ENCODE assay signal across 10 cellular contexts in genomic region chr14:81474156-81474492, GRCh38. TPM values are rescaled to one million over a fixed set of nuclear protein-coding genes. Genes with fewer than 3 reads are reported as not detected.
DNase-seq lines count a peak whose midpoint lies in the region; ATAC-seq and TF ChIP-seq lines count a peak whose summit lies in the region.
"Had no signal": no experiment of that assay in that cellular context is flagged by ENCODE, and none has a peak within 500 bp of the region (broad histone marks: within the 10 kb centered on the region; RNA-seq: fewer than 3 reads in every experiment).

No MANE protein-coding gene starts in this region.

- peaks cover 25 to 37% (median 37%) of the 10 kb centered on the region in 3 donors for H3K4me1 Mint-ChIP-seq in IgD-negative memory B cell
- H3K4me1 Mint-ChIP-seq in natural killer cell, result peaks cover 20 to 25% of the 10 kb centered on the region in 2 donors

- H3K36me3 Mint-ChIP-seq in IgD-negative memory B cell (peaks cover 10% of the 10 kb centered on the region), natural killer cell (peaks cover 11% of the 10 kb centered on the region)

- intact Hi-C loops in natural killer cell (cut with micrococcal nuclease), result loop anchor here (10.0 kb wide), 1 partner anchor 61 kb away; the partner anchor contains the start of gene SEL1L

- TF ChIP-seq CTCF in natural killer cell (IDR thresholded peaks at IDR 0.05), result no peak

- DNase-seq in natural killer cell (no peak), iPS-NIHi11 (ENCODE audit: low spot score) (no peak), NCI-H187 treated with DMSO at 0.1 percent for 48 hours (lab: John Stamatoyannopoulos, UW) (no peak), DMS 273 (lab: John Stamatoyannopoulos, UW; ENCODE audit: unreplicated experiment) (no peak)
- DNase-seq in stimulated activated CD4-positive, alpha-beta T cell treated with anti-CD3 and anti-CD28 coated beads, Interleukin-4, amount 100 ng/mL, for 4 hours, result no peak
- DNase-seq: foreskin melanocyte, NCI-H748 treated with DMSO at 0.1 percent for 48 hours had no signal

- ATAC-seq in GM18867 (IDR thresholded peaks at IDR 0.05; ENCODE audit: unreplicated experiment) (peak; percentile 59), GM21825 (IDR thresholded peaks at IDR 0.05; ENCODE audit: unreplicated experiment) (peak; percentile 50), natural killer cell (peak; percentile 69 to 73 (median 72))

- H3K27me3 Mint-ChIP-seq in IgD-negative memory B cell, result no peaks in the 10 kb centered on the region
- no peaks in the 10 kb centered on the region for H3K27me3 Mint-ChIP-seq in natural killer cell (ENCODE audit: low read depth in 2 of 2)

- H3K4me3 Mint-ChIP-seq in IgD-negative memory B cell, result peak overlapping the region in 3 of 4 donors; percentile 39 to 90 (median 74)
- peak overlapping the region; percentile 88 for H3K4me3 Mint-ChIP-seq in natural killer cell

- H3K9me3 Mint-ChIP-seq in IgD-negative memory B cell (no peaks in the 10 kb centered on the region), natural killer cell (no peaks in the 10 kb centered on the region)

- H3K27ac Mint-ChIP-seq in IgD-negative memory B cell, result peak overlapping the region; percentile 8 to 97 (median 35)
- peak overlapping the region; percentile 93 to 94 for H3K27ac Mint-ChIP-seq in natural killer cell

RNA-seq across cellular contexts. Expression of gene SEL1L, which starts 59.5 kb away (rescaled TPM):
- 16.5 TPM for polyA plus RNA-seq in IgD-negative memory B cell
- total RNA-seq in natural killer cell, result 10 to 100 TPM; 55.0 to 93.0 (median 77.0) TPM
